In genomic region chr7:149109969-149110368, GRCh38 we compare ENCODE assay signal across 17 cellular contexts. TPM values are rescaled to one million over a fixed set of nuclear protein-coding genes. Genes with fewer than 3 reads are reported as not detected.
DNase-seq lines count a peak whose midpoint lies in the region; ATAC-seq, FAIRE-seq and TF ChIP-seq lines count a peak whose summit lies in the region.
"Had no signal": no experiment of that assay in that cellular context is flagged by ENCODE, and none has a peak within 500 bp of the region (broad histone marks: within the 10 kb centered on the region; RNA-seq: fewer than 3 reads in every experiment).

No MANE protein-coding gene starts in this region.

- H3K36me3 ChIP-seq in HCT116 (ENCODE audit: control insufficient read depth in 1 of 2, insufficient read depth in 2 of 2, low read length in 2 of 2), result no peaks in the 10 kb centered on the region

- TF ChIP-seq CTCF in HCT116 (IDR thresholded peaks at IDR 0.05 in 2 of 3, conservative IDR thresholded peaks at IDR 0.05 in 1 of 3; ENCODE audit: borderline replicate concordance in 1 of 3, insufficient read depth in 1 of 3, low read depth in 2 of 3, low read length in 2 of 3), result no peak

- H3K36me3 Mint-ChIP-seq in natural killer cell treated with Interleukin-12 subunit alpha and Interleukin-12 subunit beta and Interleukin-15 and Interleukin-18, amount 100 ng/mL, for 72 hours, result no peaks in the 10 kb centered on the region
- H3K36me3 Mint-ChIP-seq: CD14-positive monocyte; CD8-positive, alpha-beta T cell had no signal

- H2AFZ ChIP-seq in HCT116 (ENCODE audit: low read depth, low read length, poor library complexity, severe bottlenecking), result peak overlapping the region; percentile 61

- no peak overlapping the region for H3K27ac Mint-ChIP-seq in natural killer cell treated with Interleukin-12 subunit alpha and Interleukin-12 subunit beta and Interleukin-15 and Interleukin-18, amount 100 ng/mL, for 72 hours
- H3K27ac Mint-ChIP-seq: CD14-positive monocyte; CD8-positive, alpha-beta T cell had no signal

- no peak overlapping the region for H3K27ac ChIP-seq in HCT116 (ENCODE audit: low read depth, low read length)
- H3K27ac ChIP-seq: HL-60 had no signal

- no peaks in the 10 kb centered on the region for H3K9me3 ChIP-seq in HCT116 (ENCODE audit: control insufficient read depth in 1 of 2, insufficient read depth in 1 of 2, low read depth in 1 of 2, low read length in 2 of 2)

- intact Hi-C loops in HCT116 (cut with micrococcal nuclease), result no loop called here

- no peak overlapping the region for H3K9ac ChIP-seq in HCT116 (ENCODE audit: low read length)

- no peaks in the 10 kb centered on the region for H4K20me1 ChIP-seq in HCT116 (ENCODE audit: insufficient read depth)

- H3K4me3 ChIP-seq in HCT116 (replicated peaks in 1 of 2; ENCODE audit: low read depth in 1 of 2, low read length in 2 of 2), result peak overlapping the region in 1 of 2 experiments; percentile 18; a peak in 1 of 4 replicates
- H3K4me3 ChIP-seq: GM12878 had no signal

- H3K4me1 ChIP-seq in HCT116 (ENCODE audit: control insufficient read depth in 1 of 2, insufficient read depth in 2 of 2, low read length in 2 of 2), result peaks cover 10 to 14% of the 10 kb centered on the region in 2 experiments; a peak in 3 of 4 replicates

- POLR2A ChIA-PET in HCT116 (lab: Charles Lee), result no interaction called here

- H3K79me2 ChIP-seq in HCT116 (ENCODE audit: insufficient read depth, low read length), result no peaks in the 10 kb centered on the region

- H3K9me3 Mint-ChIP-seq in natural killer cell treated with Interleukin-12 subunit alpha and Interleukin-12 subunit beta and Interleukin-15 and Interleukin-18, amount 100 ng/mL, for 72 hours, result no peaks in the 10 kb centered on the region
- H3K9me3 Mint-ChIP-seq: CD8-positive, alpha-beta T cell had no signal

- H3K27me3 Mint-ChIP-seq in natural killer cell treated with Interleukin-12 subunit alpha and Interleukin-12 subunit beta and Interleukin-15 and Interleukin-18, amount 100 ng/mL, for 72 hours, result no peaks in the 10 kb centered on the region

- no peak for TF ChIP-seq POLR2A in HCT116 (IDR thresholded peaks at IDR 0.05; ENCODE audit: borderline replicate concordance, extremely low read depth, insufficient read depth, insufficient read length)

- H3K4me1 Mint-ChIP-seq in natural killer cell treated with Interleukin-12 subunit alpha and Interleukin-12 subunit beta and Interleukin-15 and Interleukin-18, amount 100 ng/mL, for 72 hours (ENCODE audit: low read depth in 2 of 2), result no peaks in the 10 kb centered on the region
- H3K4me1 Mint-ChIP-seq: CD14-positive monocyte had no signal

- H3K4me3 Mint-ChIP-seq in natural killer cell treated with Interleukin-12 subunit alpha and Interleukin-12 subunit beta and Interleukin-15 and Interleukin-18, amount 100 ng/mL, for 72 hours, result no peak overlapping the region
- H3K4me3 Mint-ChIP-seq: CD14-positive monocyte; CD8-positive, alpha-beta T cell had no signal

- no TSS peak for BruUV-seq in HCT116 (replicated peaks; lab: Mats Ljungman, UMichigan)

- H3K4me2 ChIP-seq in HCT116 (ENCODE audit: low read length), result peak overlapping the region; percentile 59

- CTCF ChIA-PET in HCT116 (lab: Charles Lee), result no interaction called here

- H3K9me2 ChIP-seq in HCT116 (ENCODE audit: insufficient read depth), result no peaks in the 10 kb centered on the region

- no peak for TF ChIP-seq RAD21 in HCT116 (IDR thresholded peaks at IDR 0.05; ENCODE audit: low read depth)

- H3K27me3 ChIP-seq in HCT116 (ENCODE audit: insufficient read depth, low read length), result no peaks in the 10 kb centered on the region

- peak; percentile 78 for ATAC-seq in HCT116
- no peak for ATAC-seq in natural killer cell treated with Interleukin-12 subunit alpha and Interleukin-12 subunit beta and Interleukin-15 and Interleukin-18, amount 100 ng/mL, for 72 hours
- ATAC-seq: CD8-positive, alpha-beta T cell; GM12878 had no signal

- FAIRE-seq in RCC 7860 (lab: Jason Lieb, UNC), result no peak
- FAIRE-seq: D721Med, GM12878, GM18507 had no signal

- RAD21 ChIA-PET in HCT116 (lab: Charles Lee; ENCODE audit: low non-redundant PET in 1 of 2, low total read pairs in 2 of 2, uncharacterized antibody in 2 of 2, unreplicated experiment in 2 of 2), result no interaction called here

- DNase-seq in HCT116 (ENCODE audit: low read depth, low spot score) (peak; percentile 43), RCC 7860 (ENCODE audit: low spot score) (peak; percentile 14), kidney tubule cell (ENCODE audit: low spot score) (peak; percentile 15), SKM-1 treated with dmso at 0.1 percent for 144 hours (lab: John Stamatoyannopoulos, UW; ENCODE audit: unreplicated experiment) (no peak), iPS-NIHi7 (ENCODE audit: extremely low spot score) (no peak)
- DNase-seq in natural killer cell treated with Interleukin-12 subunit alpha and Interleukin-12 subunit beta and Interleukin-15 and Interleukin-18, amount 100 ng/mL, for 72 hours (ENCODE audit: low spot score), result no peak
- DNase-seq: CD8-positive, alpha-beta T cell; COR-L47; DMS153; DMS79 treated with DMSO at 0.1 percent for 48 hours; HCEC 1CT; KBM-7 had no signal

TF ChIP-seq in HCT116, 20 proteins besides CTCF, POLR2A, EP300 and RAD21:
- TF ChIP-seq FOSL1 (IDR thresholded peaks at IDR 0.05; ENCODE audit: low read depth), result peak; percentile 30; the same call in 1 of the 2 replicates
- no peak for TF ChIP-seq REST (IDR thresholded peaks at IDR 0.05; ENCODE audit: low read depth)
- peak; percentile 66; the same call in 1 of the 2 replicates for TF ChIP-seq CBX3 (IDR thresholded peaks at IDR 0.05; ENCODE audit: low read depth)
- peak; percentile 59; the same call in 1 of the 2 replicates for TF ChIP-seq JUND (IDR thresholded peaks at IDR 0.05)

RNA-seq across cellular contexts. Expression of gene ZNF425, which starts 16.2 kb away (rescaled TPM):
- total RNA-seq in HCT116 (2021; ENCODE audit: unreplicated experiment), result 2.1 TPM
- 1.2 and 1.5 TPM in 2 replicates for polyA plus RNA-seq in HCT116 (2012)
- total RNA-seq in natural killer cell treated with Interleukin-12 subunit alpha and Interleukin-12 subunit beta and Interleukin-15 and Interleukin-18, amount 100 ng/mL, for 72 hours, result 1 to 10 TPM in 1 of 2 donors, under 1 TPM in 1; 0.39 to 1.4 TPM

RNA-seq across cellular contexts. Expression of gene ZNF786, which starts 19.5 kb away (rescaled TPM):
- 8.5 TPM for total RNA-seq in HCT116 (2021; ENCODE audit: unreplicated experiment)
- 3.3 and 4.0 TPM in 2 replicates for polyA plus RNA-seq in HCT116 (2012)
- total RNA-seq in natural killer cell treated with Interleukin-12 subunit alpha and Interleukin-12 subunit beta and Interleukin-15 and Interleukin-18, amount 100 ng/mL, for 72 hours, result 10 to 100 TPM in 1 of 2 donors, 1 to 10 TPM in 1; 7.8 to 10.8 TPM

RNA-seq across cellular contexts. Expression of gene ZNF398, which starts 37.3 kb away (rescaled TPM):
- total RNA-seq in HCT116 (2021; ENCODE audit: unreplicated experiment), result 14.1 TPM
- polyA plus RNA-seq in HCT116 (2012), result 6.2 and 7.2 TPM in 2 replicates
- total RNA-seq in natural killer cell treated with Interleukin-12 subunit alpha and Interleukin-12 subunit beta and Interleukin-15 and Interleukin-18, amount 100 ng/mL, for 72 hours, result 10 to 100 TPM; 17.9 to 20.0 TPM

Comparison
In these comparisons a context has a peak if more than half of its experiments do, and no peak if none do; other contexts are left out.
1. DNase-seq: peak in HCT116 (single experiment), RCC 7860 (single experiment) and kidney tubule cell (single experiment); none in SKM-1 treated with dmso at 0.1 percent for 144 hours (single experiment), iPS-NIHi7 (single experiment) and natural killer cell treated with Interleukin-12 subunit alpha and Interleukin-12 subunit beta and Interleukin-15 and Interleukin-18, amount 100 ng/mL, for 72 hours (single experiment).